1 cellular context compared by ENCODE assay signal in genomic region chr19:44025217-44025936, GRCh38.
TF ChIP-seq lines count a peak whose summit lies in the region.

TSS of gene ZNF222 (plus strand) at chr19:44025379. CDS start at chr19:44025437, 58 bp downstream.

TF ChIP-seq in SK-N-SH treated with all-trans-retinoic acid at 6 μM for 48 hours, 23 proteins besides CTCF, POLR2A, EP300 and RAD21 (continued from another document):
- TF ChIP-seq PATZ1 (CRISPR knock-in tag; IDR thresholded peaks at IDR 0.05; ENCODE audit: borderline replicate concordance): no peak
- TF ChIP-seq ZNF565 (CRISPR knock-in tag; conservative IDR thresholded peaks at IDR 0.05; ENCODE audit: low read depth): no peak
- no peak for TF ChIP-seq BACH2 (CRISPR knock-in tag; IDR thresholded peaks at IDR 0.05; ENCODE audit: borderline replicate concordance)
- no peak for TF ChIP-seq ZFP3 (CRISPR knock-in tag; IDR thresholded peaks at IDR 0.05)
- no peak for TF ChIP-seq GLIS3 (CRISPR knock-in tag; IDR thresholded peaks at IDR 0.05)
- no peak for TF ChIP-seq TSHZ2 (CRISPR knock-in tag; IDR thresholded peaks at IDR 0.05)
- no peak for TF ChIP-seq TCF4 (CRISPR knock-in tag; IDR thresholded peaks at IDR 0.05; ENCODE audit: borderline replicate concordance)
- no peak for TF ChIP-seq ZFP30 (CRISPR knock-in tag; IDR thresholded peaks at IDR 0.05)
- TF ChIP-seq PPARA (CRISPR knock-in tag; IDR thresholded peaks at IDR 0.05; ENCODE audit: borderline replicate concordance): no peak
- no peak for TF ChIP-seq ISL1 (CRISPR knock-in tag; IDR thresholded peaks at IDR 0.05)
- TF ChIP-seq OSR1 (CRISPR knock-in tag; IDR thresholded peaks at IDR 0.05): no peak
- no peak for TF ChIP-seq ARNTL (CRISPR knock-in tag; IDR thresholded peaks at IDR 0.05; ENCODE audit: borderline replicate concordance, low read depth)
- TF ChIP-seq ESRRG (CRISPR knock-in tag; IDR thresholded peaks at IDR 0.05): no peak
